12 cellular contexts compared by ENCODE assay signal in genomic region chr6:129105035-129105434, GRCh38.
DNase-seq lines count a peak whose midpoint lies in the region; ATAC-seq and TF ChIP-seq lines count a peak whose summit lies in the region.
"Had no signal": no experiment of that assay in that cellular context is flagged by ENCODE, and none has a peak within 500 bp of the region (broad histone marks: within the 10 kb centered on the region; RNA-seq: fewer than 3 reads in every experiment).

No MANE protein-coding gene starts in this region.

- no peak overlapping the region for H2AFZ ChIP-seq in IMR-90 (replicated peaks; ENCODE audit: low read length, poor library complexity)

- H3K4me3 ChIP-seq in IMR-90 (ENCODE audit: insufficient read depth, low read depth, low read length) (no peak overlapping the region), adipocyte (ENCODE audit: low read length) (no peak overlapping the region), cardiac muscle cell (no peak overlapping the region)

- POLR2A ChIA-PET in IMR-90 (lab: Charles Lee; ENCODE audit: unreplicated experiment) (no interaction called here), RWPE1 (lab: Yijun Ruan, JAX; ENCODE audit: low non-redundant PET) (no interaction called here)
- POLR2A ChIA-PET in activated CD8-positive, alpha-beta T cell treated with anti-CD3 and anti-CD28 coated beads for 36 hours (lab: Charles Lee) = interaction anchor here (0.9 kb wide), 1 partner anchor 10 kb away, joined by 3 read pairs; no protein-coding TSS in a partner anchor

- H3K27ac ChIP-seq in IMR-90 (ENCODE audit: insufficient read depth, low read length) (no peak overlapping the region), cardiac muscle cell (no peak overlapping the region), RWPE1 (no peak overlapping the region)
- H3K27ac ChIP-seq: C4-2B had no signal

- peak overlapping the region; percentile 46; the same call in 1 of the 2 replicates for H4K91ac ChIP-seq in IMR-90 (ENCODE audit: insufficient read depth, low read depth, low read length)

- peaks cover 5% of the 10 kb centered on the region for H3K9me1 ChIP-seq in IMR-90 (ENCODE audit: insufficient read depth, low read length)

- H3K14ac ChIP-seq in IMR-90 (replicated peaks; ENCODE audit: low read depth, low read length) = no peak overlapping the region

- H3K9me3 ChIP-seq in IMR-90 (ENCODE audit: control insufficient read depth, insufficient read depth, low read length) (no peaks in the 10 kb centered on the region), adipocyte (ENCODE audit: control insufficient read depth, low read length) (no peaks in the 10 kb centered on the region), cardiac muscle cell (ENCODE audit: low read depth) (no peaks in the 10 kb centered on the region)

- TF ChIP-seq CTCF in IMR-90 (conservative IDR thresholded peaks at IDR 0.05; ENCODE audit: low read depth, low read length) = no peak
- no peak for TF ChIP-seq CTCF in cardiac muscle cell (IDR thresholded peaks at IDR 0.05; ENCODE audit: low read depth, low read length)
- no peak for TF ChIP-seq CTCF in activated CD8-positive, alpha-beta T cell treated with anti-CD3 and anti-CD28 coated beads for 36 hours (IDR thresholded peaks at IDR 0.05)
- no peak for TF ChIP-seq CTCF in RWPE1 (conservative IDR thresholded peaks at IDR 0.05; ENCODE audit: low read depth)

- H3K4me2 ChIP-seq in IMR-90 (ENCODE audit: low read depth, low read length) = no peak overlapping the region

- no peak overlapping the region for H2BK20ac ChIP-seq in IMR-90 (ENCODE audit: low read depth, low read length)

- H3K4me3 Mint-ChIP-seq in activated CD8-positive, alpha-beta T cell treated with anti-CD3 and anti-CD28 coated beads for 36 hours = no peak overlapping the region

- ATAC-seq in IMR-90 (ENCODE audit: low read depth) (peak; percentile 17; the same call in 1 of the 2 replicates), sciatic nerve (peak; percentile 47)
- ATAC-seq in activated CD8-positive, alpha-beta T cell treated with anti-CD3 and anti-CD28 coated beads for 36 hours = no peak

- H3K9ac ChIP-seq in IMR-90 (ENCODE audit: low read depth, low read length) (no peak overlapping the region), adipocyte (ENCODE audit: low read length) (peak overlapping the region; percentile 68)

- dilution Hi-C loops in IMR-90 (cut with HindIII; ENCODE audit: low sequenced_read_pairs, unreplicated experiment) = no loop called here

- peak; percentile 7 for DNase-seq in IMR-90
- DNase-seq in adipocyte (ENCODE audit: low read depth) = peak; percentile 60
- peak; percentile 32 to 54 for DNase-seq in cardiac muscle cell (ENCODE audit: low read depth in 1 of 2, low spot score in 1 of 2)
- no peak for DNase-seq in sciatic nerve (ENCODE audit: low spot score)
- DNase-seq in activated CD8-positive, alpha-beta T cell treated with anti-CD3 and anti-CD28 coated beads for 36 hours = no peak
- no peak for DNase-seq in NCI-H524 treated with DMSO at 0.1 percent for 48 hours (lab: John Stamatoyannopoulos, UW)
- no peak for DNase-seq in activated effector memory CD4-positive, alpha-beta T cell treated with Interleukin-2 at 50 U/mL for 16 hours
- DNase-seq in RWPE1 (ENCODE audit: low spot score) = no peak
- DNase-seq: activated T-cell treated with anti-CD3 and anti-CD28 coated beads, Interleukin-2, amount 50 U/mL, for 48 hours; NCI-H1092; retina had no signal

- no peak overlapping the region for H2BK15ac ChIP-seq in IMR-90 (ENCODE audit: low read depth, low read length)

- WGBS in IMR-90 (ENCODE audit: extremely low coverage in 2 of 2, insufficient read length in 1 of 2), 2 experiments = no CpG with 5 or more reads among the region's 1 CpG

- H3K18ac ChIP-seq in IMR-90 (ENCODE audit: low read depth, low read length) = no peak overlapping the region

- H3K56ac ChIP-seq in IMR-90 (ENCODE audit: extremely low read depth, insufficient read depth, low read length) = no peak overlapping the region

- no peaks in the 10 kb centered on the region for H4K20me1 ChIP-seq in IMR-90 (ENCODE audit: insufficient read depth, low read length)

- H3K79me1 ChIP-seq in IMR-90 (ENCODE audit: low read depth in 1 of 2, low read length in 2 of 2) = no peaks in the 10 kb centered on the region

- no peak overlapping the region for H4K8ac ChIP-seq in IMR-90 (ENCODE audit: low read depth in 2 of 2, low read length in 2 of 2)

- no peak overlapping the region for H3K23ac ChIP-seq in IMR-90 (ENCODE audit: low read depth, low read length)

- in situ Hi-C loops in IMR-90 (cut with MboI; ENCODE audit: low sequenced_read_pairs) = no loop called here

- no peaks in the 10 kb centered on the region for H3K36me3 ChIP-seq in IMR-90 (ENCODE audit: control insufficient read depth, insufficient read depth, low read length)
- peaks cover 8% of the 10 kb centered on the region for H3K36me3 ChIP-seq in adipocyte (ENCODE audit: control insufficient read depth, insufficient read depth, low read length, severe bottlenecking)
- no peaks in the 10 kb centered on the region for H3K36me3 ChIP-seq in cardiac muscle cell

- no peak overlapping the region for H2AK5ac ChIP-seq in IMR-90 (ENCODE audit: low read depth, low read length)

- no peak overlapping the region for H3K4ac ChIP-seq in IMR-90 (ENCODE audit: low read depth, low read length)

- no peak overlapping the region for H2BK120ac ChIP-seq in IMR-90 (ENCODE audit: low read depth, low read length)

- H3K9me3 Mint-ChIP-seq in activated CD8-positive, alpha-beta T cell treated with anti-CD3 and anti-CD28 coated beads for 36 hours = no peaks in the 10 kb centered on the region

- intact Hi-C loops in IMR-90 (cut with micrococcal nuclease) (no loop called here), sciatic nerve (cut with DNase I) (no loop called here)
- intact Hi-C loops in activated CD8-positive, alpha-beta T cell treated with anti-CD3 and anti-CD28 coated beads for 36 hours (cut with micrococcal nuclease) = no loop called here

- no peaks in the 10 kb centered on the region for H3K27me3 ChIP-seq in IMR-90 (ENCODE audit: control insufficient read depth, insufficient read depth, low read length)
- no peaks in the 10 kb centered on the region for H3K27me3 ChIP-seq in adipocyte (replicated peaks; ENCODE audit: control insufficient read depth, insufficient read depth, low read length)
- no peaks in the 10 kb centered on the region for H3K27me3 ChIP-seq in cardiac muscle cell

- no peaks in the 10 kb centered on the region for H3K36me3 Mint-ChIP-seq in activated CD8-positive, alpha-beta T cell treated with anti-CD3 and anti-CD28 coated beads for 36 hours (ENCODE audit: low read depth)

- no peak overlapping the region for H3K27ac Mint-ChIP-seq in activated CD8-positive, alpha-beta T cell treated with anti-CD3 and anti-CD28 coated beads for 36 hours

- H3K4me1 ChIP-seq in IMR-90 (ENCODE audit: control insufficient read depth, insufficient read depth, low read length) (peaks cover 5% of the 10 kb centered on the region; the same call in 1 of the 2 replicates), adipocyte (ENCODE audit: control insufficient read depth, insufficient read depth, low read length) (peaks cover 45% of the 10 kb centered on the region), cardiac muscle cell (ENCODE audit: low read depth) (peaks cover 8% of the 10 kb centered on the region)

- H3K4me1 Mint-ChIP-seq in activated CD8-positive, alpha-beta T cell treated with anti-CD3 and anti-CD28 coated beads for 36 hours (ENCODE audit: low read depth) = no peaks in the 10 kb centered on the region

- H2BK5ac ChIP-seq in IMR-90 (ENCODE audit: low read depth, low read length, poor library complexity, severe bottlenecking) = no peak overlapping the region

- BruUV-seq in IMR-90 (replicated peaks; lab: Mats Ljungman, UMichigan) = no TSS peak

- H3K27me3 Mint-ChIP-seq in activated CD8-positive, alpha-beta T cell treated with anti-CD3 and anti-CD28 coated beads for 36 hours = peaks cover 8% of the 10 kb centered on the region

- H4K5ac ChIP-seq in IMR-90 (ENCODE audit: low read depth, low read length) = no peak overlapping the region

- H2AK9ac ChIP-seq in IMR-90 (replicated peaks; ENCODE audit: low read depth, low read length, poor library complexity) = no peak overlapping the region

- TF ChIP-seq POLR2A in IMR-90 (IDR thresholded peaks at IDR 0.05; ENCODE audit: low read depth, low read length) = no peak

- CTCF ChIA-PET in IMR-90 (lab: Yijun Ruan, JAX) = interaction anchor here (0.5 to 1.3 kb wide), 3 partner anchors 10 to 112 kb away, joined by 3 to 4 read pairs (median 3); no protein-coding TSS in a partner anchor
- CTCF ChIA-PET in activated CD8-positive, alpha-beta T cell treated with anti-CD3 and anti-CD28 coated beads for 36 hours (lab: Charles Lee) = interaction anchor here (0.6 kb wide), 1 partner anchor 125 kb away, joined by 3 read pairs; no protein-coding TSS in a partner anchor
- CTCF ChIA-PET in RWPE1 (lab: Yijun Ruan, JAX) = no interaction called here

- TF ChIP-seq RAD21 in IMR-90 (IDR thresholded peaks at IDR 0.05; ENCODE audit: low read length) = no peak

TF ChIP-seq in IMR-90, 13 proteins besides CTCF, POLR2A, EP300 and RAD21:
- TF ChIP-seq SMC3 (IDR thresholded peaks at IDR 0.05; ENCODE audit: low read depth, low read length) = no peak
- no peak for TF ChIP-seq ELK1 (IDR thresholded peaks at IDR 0.05; ENCODE audit: borderline replicate concordance, low read depth, low read length)
- no peak for TF ChIP-seq RFX5 (IDR thresholded peaks at IDR 0.05; ENCODE audit: low read depth, low read length)
- TF ChIP-seq MAZ (IDR thresholded peaks at IDR 0.05; ENCODE audit: borderline replicate concordance, low read depth, low read length) = no peak
- no peak for TF ChIP-seq CEBPB (IDR thresholded peaks at IDR 0.05; ENCODE audit: low read depth, low read length)
- no peak for TF ChIP-seq BHLHE40 (IDR thresholded peaks at IDR 0.05; ENCODE audit: low read depth, low read length)
- no peak for TF ChIP-seq MAFK (IDR thresholded peaks at IDR 0.05; ENCODE audit: low read depth, low read length)

Comparison
In these comparisons a context has a peak if more than half of its experiments do, and no peak if none do; other contexts are left out.
1. DNase-seq: peak in IMR-90 (single experiment), adipocyte (single experiment) and cardiac muscle cell (2 of 2); none in sciatic nerve (single experiment), activated CD8-positive, alpha-beta T cell treated with anti-CD3 and anti-CD28 coated beads for 36 hours (single experiment), NCI-H524 treated with DMSO at 0.1 percent for 48 hours (single experiment), activated effector memory CD4-positive, alpha-beta T cell treated with Interleukin-2 at 50 U/mL for 16 hours (single experiment) and RWPE1 (single experiment).